In the genomic region with DNA sequence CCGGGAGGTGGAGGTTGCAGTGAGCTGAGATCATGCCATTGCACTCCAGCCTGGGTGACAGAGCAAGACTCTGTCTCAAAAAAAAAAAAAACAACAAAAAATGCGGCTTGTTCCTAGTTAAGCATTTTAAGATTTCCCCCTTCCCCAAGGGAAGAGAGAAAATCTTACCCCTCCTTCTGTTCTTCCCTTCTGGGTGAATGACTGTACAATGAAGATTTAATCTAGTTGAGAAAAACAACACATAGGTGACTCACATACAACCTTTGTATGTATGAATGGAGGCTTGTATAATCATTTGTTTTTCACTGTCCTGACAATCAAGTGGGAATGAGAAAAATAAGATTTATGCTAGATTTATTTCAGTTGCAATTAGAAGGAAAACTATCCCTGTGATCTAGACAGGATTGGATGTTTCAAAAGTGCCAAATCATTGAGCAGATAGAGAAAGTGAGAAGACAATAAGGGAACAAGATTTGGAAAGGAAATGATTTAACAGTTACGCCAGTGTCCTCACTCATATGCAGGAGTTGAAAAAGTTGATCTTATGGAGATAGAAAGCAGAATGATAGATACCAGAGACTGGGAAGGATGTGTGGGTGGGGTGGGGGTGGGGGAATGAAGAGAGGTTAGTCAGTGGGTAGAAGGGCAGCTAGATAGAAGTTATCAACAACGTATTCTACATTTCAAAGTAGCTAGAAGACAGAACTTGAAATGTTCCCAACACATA, we compare ENCODE assay signal across 1 cellular context.
TF ChIP-seq lines count a peak whose summit lies in the region.

No MANE protein-coding gene starts in this region.

TF ChIP-seq in K562, 482 proteins besides CTCF, POLR2A, EP300 and RAD21 (continued from another document):
- TF ChIP-seq, protein P1, sequence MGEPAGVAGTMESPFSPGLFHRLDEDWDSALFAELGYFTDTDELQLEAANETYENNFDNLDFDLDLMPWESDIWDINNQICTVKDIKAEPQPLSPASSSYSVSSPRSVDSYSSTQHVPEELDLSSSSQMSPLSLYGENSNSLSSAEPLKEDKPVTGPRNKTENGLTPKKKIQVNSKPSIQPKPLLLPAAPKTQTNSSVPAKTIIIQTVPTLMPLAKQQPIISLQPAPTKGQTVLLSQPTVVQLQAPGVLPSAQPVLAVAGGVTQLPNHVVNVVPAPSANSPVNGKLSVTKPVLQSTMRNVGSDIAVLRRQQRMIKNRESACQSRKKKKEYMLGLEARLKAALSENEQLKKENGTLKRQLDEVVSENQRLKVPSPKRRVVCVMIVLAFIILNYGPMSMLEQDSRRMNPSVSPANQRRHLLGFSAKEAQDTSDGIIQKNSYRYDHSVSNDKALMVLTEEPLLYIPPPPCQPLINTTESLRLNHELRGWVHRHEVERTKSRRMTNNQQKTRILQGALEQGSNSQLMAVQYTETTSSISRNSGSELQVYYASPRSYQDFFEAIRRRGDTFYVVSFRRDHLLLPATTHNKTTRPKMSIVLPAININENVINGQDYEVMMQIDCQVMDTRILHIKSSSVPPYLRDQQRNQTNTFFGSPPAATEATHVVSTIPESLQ (CRISPR knock-in tag; IDR thresholded peaks at IDR 0.05) = no peak
- no peak for TF ChIP-seq HEY1 (CRISPR knock-in tag; IDR thresholded peaks at IDR 0.05; ENCODE audit: borderline replicate concordance)
- TF ChIP-seq KAT2B (IDR thresholded peaks at IDR 0.05; ENCODE audit: low read depth, low read length) = no peak
- TF ChIP-seq ESRRB (CRISPR knock-in tag; IDR thresholded peaks at IDR 0.05; ENCODE audit: borderline replicate concordance) = no peak
- TF ChIP-seq CEBPG (CRISPR knock-in tag; IDR thresholded peaks at IDR 0.05) = no peak
- TF ChIP-seq CEBPG (tag; conservative IDR thresholded peaks at IDR 0.05 in 1 of 2, IDR thresholded peaks at IDR 0.05 in 1 of 2) = no peak
- TF ChIP-seq SOX6 (IDR thresholded peaks at IDR 0.05) = peak; percentile 73; the same call in 1 of the 2 replicates
- no peak for TF ChIP-seq ESRRA (IDR thresholded peaks at IDR 0.05; ENCODE audit: borderline replicate concordance, low read depth)
- no peak for TF ChIP-seq SIN3A (IDR thresholded peaks at IDR 0.05; ENCODE audit: borderline replicate concordance in 2 of 2, control insufficient read depth in 1 of 2, low read depth in 2 of 2, low read length in 2 of 2)
- TF ChIP-seq ZNF12 (CRISPR knock-in tag; IDR thresholded peaks at IDR 0.05) = no peak
- no peak for TF ChIP-seq NR1H2 (CRISPR knock-in tag; IDR thresholded peaks at IDR 0.05)
- TF ChIP-seq HMG20A (CRISPR knock-in tag; conservative IDR thresholded peaks at IDR 0.05) = no peak
- TF ChIP-seq, protein P2, sequence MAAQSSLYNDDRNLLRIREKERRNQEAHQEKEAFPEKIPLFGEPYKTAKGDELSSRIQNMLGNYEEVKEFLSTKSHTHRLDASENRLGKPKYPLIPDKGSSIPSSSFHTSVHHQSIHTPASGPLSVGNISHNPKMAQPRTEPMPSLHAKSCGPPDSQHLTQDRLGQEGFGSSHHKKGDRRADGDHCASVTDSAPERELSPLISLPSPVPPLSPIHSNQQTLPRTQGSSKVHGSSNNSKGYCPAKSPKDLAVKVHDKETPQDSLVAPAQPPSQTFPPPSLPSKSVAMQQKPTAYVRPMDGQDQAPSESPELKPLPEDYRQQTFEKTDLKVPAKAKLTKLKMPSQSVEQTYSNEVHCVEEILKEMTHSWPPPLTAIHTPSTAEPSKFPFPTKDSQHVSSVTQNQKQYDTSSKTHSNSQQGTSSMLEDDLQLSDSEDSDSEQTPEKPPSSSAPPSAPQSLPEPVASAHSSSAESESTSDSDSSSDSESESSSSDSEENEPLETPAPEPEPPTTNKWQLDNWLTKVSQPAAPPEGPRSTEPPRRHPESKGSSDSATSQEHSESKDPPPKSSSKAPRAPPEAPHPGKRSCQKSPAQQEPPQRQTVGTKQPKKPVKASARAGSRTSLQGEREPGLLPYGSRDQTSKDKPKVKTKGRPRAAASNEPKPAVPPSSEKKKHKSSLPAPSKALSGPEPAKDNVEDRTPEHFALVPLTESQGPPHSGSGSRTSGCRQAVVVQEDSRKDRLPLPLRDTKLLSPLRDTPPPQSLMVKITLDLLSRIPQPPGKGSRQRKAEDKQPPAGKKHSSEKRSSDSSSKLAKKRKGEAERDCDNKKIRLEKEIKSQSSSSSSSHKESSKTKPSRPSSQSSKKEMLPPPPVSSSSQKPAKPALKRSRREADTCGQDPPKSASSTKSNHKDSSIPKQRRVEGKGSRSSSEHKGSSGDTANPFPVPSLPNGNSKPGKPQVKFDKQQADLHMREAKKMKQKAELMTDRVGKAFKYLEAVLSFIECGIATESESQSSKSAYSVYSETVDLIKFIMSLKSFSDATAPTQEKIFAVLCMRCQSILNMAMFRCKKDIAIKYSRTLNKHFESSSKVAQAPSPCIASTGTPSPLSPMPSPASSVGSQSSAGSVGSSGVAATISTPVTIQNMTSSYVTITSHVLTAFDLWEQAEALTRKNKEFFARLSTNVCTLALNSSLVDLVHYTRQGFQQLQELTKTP (IDR thresholded peaks at IDR 0.05; ENCODE audit: low read depth in 1 of 2, partially characterized antibody in 2 of 2) = no peak
- TF ChIP-seq EGR1 (conservative IDR thresholded peaks at IDR 0.05) = peak; percentile 51; the same call in 1 of the 2 replicates
- TF ChIP-seq TOE1 (IDR thresholded peaks at IDR 0.05; ENCODE audit: borderline replicate concordance) = no peak
- TF ChIP-seq TOE1 (CRISPR knock-in tag; IDR thresholded peaks at IDR 0.05; ENCODE audit: borderline replicate concordance, low read depth) = no peak
- TF ChIP-seq ATF1 (CRISPR knock-in tag; IDR thresholded peaks at IDR 0.05) = no peak
- TF ChIP-seq ATF1 (tag; IDR thresholded peaks at IDR 0.05) = no peak
- TF ChIP-seq BCOR (IDR thresholded peaks at IDR 0.05) = no peak
- TF ChIP-seq MAFG (tag; conservative IDR thresholded peaks at IDR 0.05) = 0 out of 2 replicates have a peak, but pooled peaks have one; percentile 5
- TF ChIP-seq BACH1 (tag; IDR thresholded peaks at IDR 0.05) = no peak
- TF ChIP-seq JUNB (CRISPR knock-in tag; conservative IDR thresholded peaks at IDR 0.05) = no peak
- no peak for TF ChIP-seq SMC3 (conservative IDR thresholded peaks at IDR 0.05; ENCODE audit: insufficient read depth, low read depth, low read length)
- TF ChIP-seq, protein P3, sequence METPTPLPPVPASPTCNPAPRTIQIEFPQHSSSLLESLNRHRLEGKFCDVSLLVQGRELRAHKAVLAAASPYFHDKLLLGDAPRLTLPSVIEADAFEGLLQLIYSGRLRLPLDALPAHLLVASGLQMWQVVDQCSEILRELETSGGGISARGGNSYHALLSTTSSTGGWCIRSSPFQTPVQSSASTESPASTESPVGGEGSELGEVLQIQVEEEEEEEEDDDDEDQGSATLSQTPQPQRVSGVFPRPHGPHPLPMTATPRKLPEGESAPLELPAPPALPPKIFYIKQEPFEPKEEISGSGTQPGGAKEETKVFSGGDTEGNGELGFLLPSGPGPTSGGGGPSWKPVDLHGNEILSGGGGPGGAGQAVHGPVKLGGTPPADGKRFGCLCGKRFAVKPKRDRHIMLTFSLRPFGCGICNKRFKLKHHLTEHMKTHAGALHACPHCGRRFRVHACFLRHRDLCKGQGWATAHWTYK (CRISPR knock-in tag; IDR thresholded peaks at IDR 0.05) = no peak
- TF ChIP-seq, protein P4, sequence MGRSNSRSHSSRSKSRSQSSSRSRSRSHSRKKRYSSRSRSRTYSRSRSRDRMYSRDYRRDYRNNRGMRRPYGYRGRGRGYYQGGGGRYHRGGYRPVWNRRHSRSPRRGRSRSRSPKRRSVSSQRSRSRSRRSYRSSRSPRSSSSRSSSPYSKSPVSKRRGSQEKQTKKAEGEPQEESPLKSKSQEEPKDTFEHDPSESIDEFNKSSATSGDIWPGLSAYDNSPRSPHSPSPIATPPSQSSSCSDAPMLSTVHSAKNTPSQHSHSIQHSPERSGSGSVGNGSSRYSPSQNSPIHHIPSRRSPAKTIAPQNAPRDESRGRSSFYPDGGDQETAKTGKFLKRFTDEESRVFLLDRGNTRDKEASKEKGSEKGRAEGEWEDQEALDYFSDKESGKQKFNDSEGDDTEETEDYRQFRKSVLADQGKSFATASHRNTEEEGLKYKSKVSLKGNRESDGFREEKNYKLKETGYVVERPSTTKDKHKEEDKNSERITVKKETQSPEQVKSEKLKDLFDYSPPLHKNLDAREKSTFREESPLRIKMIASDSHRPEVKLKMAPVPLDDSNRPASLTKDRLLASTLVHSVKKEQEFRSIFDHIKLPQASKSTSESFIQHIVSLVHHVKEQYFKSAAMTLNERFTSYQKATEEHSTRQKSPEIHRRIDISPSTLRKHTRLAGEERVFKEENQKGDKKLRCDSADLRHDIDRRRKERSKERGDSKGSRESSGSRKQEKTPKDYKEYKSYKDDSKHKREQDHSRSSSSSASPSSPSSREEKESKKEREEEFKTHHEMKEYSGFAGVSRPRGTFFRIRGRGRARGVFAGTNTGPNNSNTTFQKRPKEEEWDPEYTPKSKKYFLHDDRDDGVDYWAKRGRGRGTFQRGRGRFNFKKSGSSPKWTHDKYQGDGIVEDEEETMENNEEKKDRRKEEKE (IDR thresholded peaks at IDR 0.05; ENCODE audit: borderline replicate concordance in 1 of 2, control insufficient read depth in 1 of 2, low read depth in 2 of 2, low read length in 1 of 2) = no peak
- 0 out of 2 replicates have a peak, but pooled peaks have one; percentile 12 for TF ChIP-seq ARID1B (IDR thresholded peaks at IDR 0.05)
- TF ChIP-seq, protein P5, sequence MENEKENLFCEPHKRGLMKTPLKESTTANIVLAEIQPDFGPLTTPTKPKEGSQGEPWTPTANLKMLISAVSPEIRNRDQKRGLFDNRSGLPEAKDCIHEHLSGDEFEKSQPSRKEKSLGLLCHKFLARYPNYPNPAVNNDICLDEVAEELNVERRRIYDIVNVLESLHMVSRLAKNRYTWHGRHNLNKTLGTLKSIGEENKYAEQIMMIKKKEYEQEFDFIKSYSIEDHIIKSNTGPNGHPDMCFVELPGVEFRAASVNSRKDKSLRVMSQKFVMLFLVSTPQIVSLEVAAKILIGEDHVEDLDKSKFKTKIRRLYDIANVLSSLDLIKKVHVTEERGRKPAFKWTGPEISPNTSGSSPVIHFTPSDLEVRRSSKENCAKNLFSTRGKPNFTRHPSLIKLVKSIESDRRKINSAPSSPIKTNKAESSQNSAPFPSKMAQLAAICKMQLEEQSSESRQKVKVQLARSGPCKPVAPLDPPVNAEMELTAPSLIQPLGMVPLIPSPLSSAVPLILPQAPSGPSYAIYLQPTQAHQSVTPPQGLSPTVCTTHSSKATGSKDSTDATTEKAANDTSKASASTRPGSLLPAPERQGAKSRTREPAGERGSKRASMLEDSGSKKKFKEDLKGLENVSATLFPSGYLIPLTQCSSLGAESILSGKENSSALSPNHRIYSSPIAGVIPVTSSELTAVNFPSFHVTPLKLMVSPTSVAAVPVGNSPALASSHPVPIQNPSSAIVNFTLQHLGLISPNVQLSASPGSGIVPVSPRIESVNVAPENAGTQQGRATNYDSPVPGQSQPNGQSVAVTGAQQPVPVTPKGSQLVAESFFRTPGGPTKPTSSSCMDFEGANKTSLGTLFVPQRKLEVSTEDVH (IDR thresholded peaks at IDR 0.05; ENCODE audit: low read depth, partially characterized antibody) = no peak
- TF ChIP-seq SMARCA4 (IDR thresholded peaks at IDR 0.05) = peak; percentile 20; the same call in 1 of the 2 replicates
- TF ChIP-seq KDM4B (IDR thresholded peaks at IDR 0.05; ENCODE audit: borderline replicate concordance in 2 of 2, low read depth in 1 of 2) = no peak
- TF ChIP-seq FOS (IDR thresholded peaks at IDR 0.05; ENCODE audit: extremely low read depth, insufficient read length) = no peak
- TF ChIP-seq ZNF707 (CRISPR knock-in tag; conservative IDR thresholded peaks at IDR 0.05) = no peak
- peak; percentile 15; the same call in 1 of the 2 replicates for TF ChIP-seq NFE2 (IDR thresholded peaks at IDR 0.05; ENCODE audit: low read depth)
- TF ChIP-seq, protein P6, sequence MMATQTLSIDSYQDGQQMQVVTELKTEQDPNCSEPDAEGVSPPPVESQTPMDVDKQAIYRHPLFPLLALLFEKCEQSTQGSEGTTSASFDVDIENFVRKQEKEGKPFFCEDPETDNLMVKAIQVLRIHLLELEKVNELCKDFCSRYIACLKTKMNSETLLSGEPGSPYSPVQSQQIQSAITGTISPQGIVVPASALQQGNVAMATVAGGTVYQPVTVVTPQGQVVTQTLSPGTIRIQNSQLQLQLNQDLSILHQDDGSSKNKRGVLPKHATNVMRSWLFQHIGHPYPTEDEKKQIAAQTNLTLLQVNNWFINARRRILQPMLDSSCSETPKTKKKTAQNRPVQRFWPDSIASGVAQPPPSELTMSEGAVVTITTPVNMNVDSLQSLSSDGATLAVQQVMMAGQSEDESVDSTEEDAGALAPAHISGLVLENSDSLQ (IDR thresholded peaks at IDR 0.05) = no peak
- no peak for TF ChIP-seq HNRNPL (IDR thresholded peaks at IDR 0.05; ENCODE audit: low read depth, low read length)
- no peak for TF ChIP-seq RB1 (IDR thresholded peaks at IDR 0.05; ENCODE audit: low read depth)
